Comparison of ENCODE assay signal across 8 cellular contexts in the genomic region with DNA sequence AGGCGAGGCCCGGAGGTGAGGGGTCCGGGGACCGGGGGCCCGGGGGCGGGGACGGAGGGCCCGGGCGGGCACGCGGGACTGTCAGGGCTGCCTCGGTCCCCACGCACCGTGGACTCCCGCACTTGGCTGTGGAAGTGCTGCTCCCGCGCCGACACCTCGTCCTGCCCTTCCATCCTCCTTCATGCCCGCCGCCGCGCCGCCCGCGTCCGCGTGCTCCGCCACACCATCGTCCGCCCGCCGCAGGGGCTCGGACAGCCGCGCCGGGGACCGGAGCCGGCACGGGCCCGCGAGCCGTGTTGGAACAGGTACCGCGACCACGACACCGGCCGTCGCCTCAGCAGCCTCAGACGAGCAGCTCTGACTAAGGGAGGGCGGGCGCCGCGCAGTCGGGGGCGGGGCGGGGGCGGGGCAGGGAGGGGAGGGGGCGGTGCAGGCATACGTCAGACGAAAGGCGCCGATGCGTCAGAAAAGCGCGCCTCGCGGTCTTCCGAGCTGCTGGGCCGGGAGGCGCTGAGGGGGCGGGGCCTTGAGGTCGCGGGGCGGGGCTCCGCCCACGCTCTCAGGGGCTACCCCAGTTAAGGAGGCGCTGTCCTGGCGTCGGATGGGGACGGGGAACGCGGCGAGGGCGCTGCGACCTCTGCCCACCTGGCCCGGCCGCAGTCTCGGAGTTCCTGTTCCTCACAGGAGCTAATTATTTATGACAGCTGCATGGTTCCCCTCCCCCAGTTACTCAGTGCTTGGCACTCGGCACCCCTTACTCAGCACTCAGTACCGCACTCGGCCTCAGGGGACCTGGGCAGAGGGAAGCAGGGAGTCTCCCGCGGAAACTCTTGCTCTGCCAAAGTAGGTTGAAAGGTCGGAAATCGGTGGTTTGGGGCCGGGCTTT. TPM values are rescaled to one million over a fixed set of nuclear protein-coding genes. Genes with fewer than 3 reads are reported as not detected.
DNase-seq lines count a peak whose midpoint lies in the region; TF ChIP-seq lines count a peak whose summit lies in the region.

A gene with protein sequence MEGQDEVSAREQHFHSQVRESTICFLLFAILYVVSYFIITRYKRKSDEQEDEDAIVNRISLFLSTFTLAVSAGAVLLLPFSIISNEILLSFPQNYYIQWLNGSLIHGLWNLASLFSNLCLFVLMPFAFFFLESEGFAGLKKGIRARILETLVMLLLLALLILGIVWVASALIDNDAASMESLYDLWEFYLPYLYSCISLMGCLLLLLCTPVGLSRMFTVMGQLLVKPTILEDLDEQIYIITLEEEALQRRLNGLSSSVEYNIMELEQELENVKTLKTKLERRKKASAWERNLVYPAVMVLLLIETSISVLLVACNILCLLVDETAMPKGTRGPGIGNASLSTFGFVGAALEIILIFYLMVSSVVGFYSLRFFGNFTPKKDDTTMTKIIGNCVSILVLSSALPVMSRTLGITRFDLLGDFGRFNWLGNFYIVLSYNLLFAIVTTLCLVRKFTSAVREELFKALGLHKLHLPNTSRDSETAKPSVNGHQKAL (minus strand): TSS at position 363 of the 886 bp plus-strand sequence. CDS start 190 bp downstream, at position 173.

- H3K27me3 Mint-ChIP-seq in neural progenitor cell (ENCODE audit: insufficient read depth, low read depth): peaks cover 8% of the 10 kb centered on the region

- peaks cover 12% of the 10 kb centered on the region; the same call in 1 of the 2 replicates for H3F3A ChIP-seq in MM.1S (ENCODE audit: insufficient read depth, low read length)
- H3F3A ChIP-seq in neural progenitor cell (ENCODE audit: low read depth): peaks cover 17% of the 10 kb centered on the region

- H3K27ac ChIP-seq in MM.1S (ENCODE audit: low read length): peak within 1 kb of the TSS; percentile 91
- peak within 1 kb of the TSS; percentile 86 for H3K27ac ChIP-seq in neural progenitor cell

- H3K4me1 ChIP-seq in HAP-1: peaks cover 3% of the 10 kb centered on the region; the same call in 1 of the 2 replicates
- peaks cover 10% of the 10 kb centered on the region for H3K4me1 ChIP-seq in MM.1S (ENCODE audit: low read length)
- H3K4me1 ChIP-seq in neural progenitor cell: peaks cover 6% of the 10 kb centered on the region

- peaks cover 40% of the 10 kb centered on the region for H3K79me2 ChIP-seq in MM.1S (ENCODE audit: low read length)
- peaks cover 45% of the 10 kb centered on the region for H3K79me2 ChIP-seq in neural progenitor cell (ENCODE audit: low read depth)

- no peaks in the 10 kb centered on the region for H3K9me2 ChIP-seq in MM.1S (replicated peaks; ENCODE audit: insufficient read depth, low read length)

- DNase-seq in GDM1 (lab: John Stamatoyannopoulos, UW) (peak; percentile 94), HAP-1 (ENCODE audit: low spot score in 2 of 2) (peak; percentile 79 to 94), MM.1S (peak; percentile 99), SIG-M5 (lab: John Stamatoyannopoulos, UW) (peak; percentile 5), activated gamma-delta T cell treated with Interleukin-2 at 50 U/mL for 16 hours (peak; percentile 94), foreskin fibroblast (peak; percentile 94 to 98), neural progenitor cell (ENCODE audit: low spot score) (peak; percentile 98), stromal cell of bone marrow (ENCODE audit: low read depth) (peak; percentile 81)

- H3K4me3 ChIP-seq in HAP-1: peak within 1 kb of the TSS; percentile 62
- peak within 1 kb of the TSS; percentile 79 for H3K4me3 ChIP-seq in MM.1S (ENCODE audit: low read length)
- H3K4me3 ChIP-seq in foreskin fibroblast (ENCODE audit: low read depth in 1 of 2, low read length in 2 of 2): peak within 1 kb of the TSS; percentile 82 to 87
- peak within 1 kb of the TSS; percentile 91 for H3K4me3 ChIP-seq in neural progenitor cell

- H3K9ac ChIP-seq in MM.1S (ENCODE audit: low read length) (peak within 1 kb of the TSS; percentile 87), neural progenitor cell (peak within 1 kb of the TSS; percentile 45)

- H3K4me3 Mint-ChIP-seq in neural progenitor cell: peak within 1 kb of the TSS; percentile 95

- H3K9me3 ChIP-seq in HAP-1: no peaks in the 10 kb centered on the region; the same call in 1 of the 2 replicates
- no peaks in the 10 kb centered on the region for H3K9me3 ChIP-seq in MM.1S (replicated peaks; ENCODE audit: insufficient read depth, low read length)
- H3K9me3 ChIP-seq in neural progenitor cell (ENCODE audit: low read depth): no peaks in the 10 kb centered on the region

- H3K27ac Mint-ChIP-seq in neural progenitor cell: no peak within 1 kb of the TSS

- peaks cover 4% of the 10 kb centered on the region; the same call in 1 of the 2 replicates for H3K36me3 ChIP-seq in HAP-1 (replicated peaks)
- no peaks in the 10 kb centered on the region; the same call in 1 of the 2 replicates for H3K36me3 ChIP-seq in MM.1S (replicated peaks; ENCODE audit: insufficient read depth, low read length)
- H3K36me3 ChIP-seq in neural progenitor cell: no peaks in the 10 kb centered on the region

- peak within 1 kb of the TSS; percentile 69 for H2AFZ ChIP-seq in MM.1S (ENCODE audit: low read length)
- H2AFZ ChIP-seq in neural progenitor cell (replicated peaks): peak within 1 kb of the TSS; percentile 91

- H3K4me2 ChIP-seq in MM.1S (ENCODE audit: low read depth, low read length): peak within 1 kb of the TSS; percentile 84
- H3K4me2 ChIP-seq in neural progenitor cell: peak within 1 kb of the TSS; percentile 89

- H3K36me3 Mint-ChIP-seq in neural progenitor cell: peaks cover 8% of the 10 kb centered on the region

- peaks cover 12% of the 10 kb centered on the region for H3K4me1 Mint-ChIP-seq in neural progenitor cell

- TF ChIP-seq CTCF in MM.1S (IDR thresholded peaks at IDR 0.05; ENCODE audit: low read length) (peak; percentile 79), foreskin fibroblast (IDR thresholded peaks at IDR 0.05; ENCODE audit: low read depth, low read length) (peak; percentile 46), neural progenitor cell (IDR thresholded peaks at IDR 0.05) (peak; percentile 47)

- H3K27me3 ChIP-seq in HAP-1 (ENCODE audit: low read depth): no peaks in the 10 kb centered on the region
- H3K27me3 ChIP-seq in MM.1S (replicated peaks; ENCODE audit: insufficient read depth, low read length): no peaks in the 10 kb centered on the region
- no peaks in the 10 kb centered on the region for H3K27me3 ChIP-seq in neural progenitor cell

- in situ Hi-C loops in HAP-1 (cut with MboI; ENCODE audit: low sequenced_read_pairs): no loop called here

- H3K9me3 Mint-ChIP-seq in neural progenitor cell: no peaks in the 10 kb centered on the region

- H4K20me1 ChIP-seq in MM.1S (ENCODE audit: insufficient read depth, low read length) (no peaks in the 10 kb centered on the region; the same call in 1 of the 2 replicates), neural progenitor cell (ENCODE audit: low read depth) (peaks cover 10% of the 10 kb centered on the region)

RNA-seq across cellular contexts. Expression of the gene that starts here (rescaled TPM):
- 42.0 and 58.1 TPM in 2 replicates for total RNA-seq in neural progenitor cell (ENCODE audit: low replicate concordance)

Comparison
In these comparisons a context has a peak if more than half of its experiments do, and no peak if none do; other contexts are left out.
1. Peak in every context shown above with its lines: DNase-seq, H3K4me3 ChIP-seq and H3K27ac ChIP-seq.
2. DNase-seq: peak in every context shown above with its lines; median percentile 99 in MM.1S; 98 in neural progenitor cell; 96 in foreskin fibroblast; 94 in GDM1; 94 in activated gamma-delta T cell treated with Interleukin-2 at 50 U/mL for 16 hours; 86 in HAP-1; 81 in stromal cell of bone marrow; 5 in SIG-M5.